Comparison of ENCODE assay signal across 8 cellular contexts in genomic region chr6:43820486-43820885, GRCh38.
"Had no signal": no experiment of that assay in that cellular context is flagged by ENCODE, and none has a peak within 500 bp of the region (broad histone marks: within the 10 kb centered on the region; RNA-seq: fewer than 3 reads in every experiment).

No MANE protein-coding gene starts in this region.

- FAIRE-seq: G401.6, GM12878, GM12891, GM12892, GM18507, GM19239 had no signal

- ATAC-seq: GM12878 had no signal

- H3K4me3 ChIP-seq: GM12878 had no signal

- DNase-seq: GDM1, GF-D8 had no signal
